Comparison of ENCODE assay signal across 37 cellular contexts in genomic region chr11:57543601-57544000, GRCh38. TPM values are rescaled to one million over a fixed set of nuclear protein-coding genes. Genes with fewer than 3 reads are reported as not detected.
A peak's percentile ranks its signal among the peaks of the same experiment; 100 is the strongest.
DNase-seq lines count a peak whose midpoint lies in the region; ATAC-seq, FAIRE-seq and TF ChIP-seq lines count a peak whose summit lies in the region.
"Had no signal": no experiment of that assay in that cellular context is flagged by ENCODE, and none has a peak within 500 bp of the region (broad histone marks: within the 10 kb centered on the region; RNA-seq: fewer than 3 reads in every experiment).

No MANE protein-coding gene starts in this region.

- no peak overlapping the region for H2BK15ac ChIP-seq in H9 (ENCODE audit: low read depth, low read length)

- H4K8ac ChIP-seq in H9 (replicated peaks; ENCODE audit: insufficient read length, low read depth, low read length): no peak overlapping the region

- CTCF ChIA-PET in A549 (lab: Yijun Ruan, JAX): interaction anchor here (1.3 to 1.4 kb wide), 3 partner anchors 16 to 86 kb away, joined by 3 to 7 read pairs (median 7); no protein-coding TSS in a partner anchor

- no peak overlapping the region for H3K14ac ChIP-seq in H9 (ENCODE audit: insufficient read depth, low read length)

- in situ Hi-C loops in GM13977 (cut with MboI; ENCODE audit: low pct_unique_long_range_greater_than_20kb, low sequenced_read_pairs, unreplicated experiment): no loop called here

- peaks cover 33% of the 10 kb centered on the region for H3K27me3 Mint-ChIP-seq in H9 (ENCODE audit: low read depth)
- H3K27me3 Mint-ChIP-seq: activated T-cell treated with anti-CD3 and anti-CD28 coated beads, Interleukin-2, amount 50 U/mL, for 24 hours; effector memory CD8-positive, alpha-beta T cell; stimulated activated naive B cell treated with anti-CD40 and anti-IgM and Interleukin-4, amounts not matched to agents 10 μg/mL and 1 μg/mL and 100 μg/mL, for 72 hours had no signal

- H2AK5ac ChIP-seq in H9 (ENCODE audit: insufficient read length, low read length): no peak overlapping the region

- H3K79me1 ChIP-seq in H9 (ENCODE audit: insufficient read depth, low read depth, low read length, poor library complexity, severe bottlenecking): no peaks in the 10 kb centered on the region

- DNase-seq in A549 (ENCODE audit: low read depth in 1 of 2, low spot score in 1 of 2) (no peak), H9 (peak; percentile 54), iPS-NIHi11 (ENCODE audit: low spot score) (peak; percentile 33), NCI-H748 treated with DMSO at 0.1 percent for 48 hours (lab: John Stamatoyannopoulos, UW) (no peak), GM13977 (ENCODE audit: low spot score) (no peak), globus pallidus (ENCODE audit: low spot score) (no peak)
- DNase-seq: ACHN; activated CD4-positive, alpha-beta T cell treated with anti-CD3 and anti-CD28 coated beads for 48 hours; activated gamma-delta T cell treated with Interleukin-2 at 50 U/mL for 16 hours; activated T-cell treated with anti-CD3 and anti-CD28 coated beads, Interleukin-2, amount 50 U/mL, for 24 hours; DND-41; effector memory CD8-positive, alpha-beta T cell; erythroblast; heart right ventricle; immature natural killer cell; KG1; MM.1S; NCI-H1417; NCI-H345; sigmoid colon; stimulated activated CD4-positive, alpha-beta T cell treated with anti-CD3 and anti-CD28 coated beads, Interleukin-15, amount 100 ng/mL, for 24 hours; stimulated activated naive B cell treated with anti-CD40 and anti-IgM and Interleukin-4, amounts not matched to agents 10 μg/mL and 1 μg/mL and 100 μg/mL, for 72 hours had no signal

- no peak overlapping the region for H2BK12ac ChIP-seq in H9 (ENCODE audit: insufficient read length, low read depth, low read length)

- H4K91ac ChIP-seq in H9 (ENCODE audit: insufficient read length, low read depth, low read length): no peak overlapping the region

- peaks cover 21 to 38% of the 10 kb centered on the region in 2 experiments for H3K4me1 Mint-ChIP-seq in H9

- no peak overlapping the region for H3T11ph ChIP-seq in H9 (ENCODE audit: low read length)

- H3K27ac Mint-ChIP-seq in H9: peak overlapping the region in 1 of 3 experiments; percentile 60; a peak in 2 of 7 replicates
- H3K27ac Mint-ChIP-seq: activated T-cell treated with anti-CD3 and anti-CD28 coated beads, Interleukin-2, amount 50 U/mL, for 24 hours; stimulated activated naive B cell treated with anti-CD40 and anti-IgM and Interleukin-4, amounts not matched to agents 10 μg/mL and 1 μg/mL and 100 μg/mL, for 72 hours had no signal

- H2BK120ac ChIP-seq in H9 (ENCODE audit: low read depth, low read length, poor library complexity, severe bottlenecking): no peak overlapping the region

- H3K18ac ChIP-seq in H9 (ENCODE audit: insufficient read length, low read depth, low read length): no peak overlapping the region

- peak; percentile 10 to 12; a peak in 1 of 6 replicates for ATAC-seq in A549
- ATAC-seq: effector memory CD8-positive, alpha-beta T cell; left lobe of liver; SK-N-SH treated with all-trans-retinoic acid at 6 μM for 48 hours; stimulated activated naive B cell treated with anti-CD40 and anti-IgM and Interleukin-4, amounts not matched to agents 10 μg/mL and 1 μg/mL and 100 μg/mL, for 72 hours had no signal

- 60% methylated on average over 6 of the region's 6 CpGs for WGBS in A549 (ENCODE audit: missing lambda C conversion rate)
- WGBS in H9 (ENCODE audit: extremely low coverage, insufficient read length, low lambda C conversion rate): no CpG with 5 or more reads among the region's 6 CpGs

- H3K4me2 ChIP-seq in A549 (0 out of 3 replicates have a peak overlapping the region, but pooled peaks have one; percentile 11), H9 (ENCODE audit: insufficient read depth, insufficient read length, low read length) (no peak overlapping the region)

- H3K23ac ChIP-seq in H9 (ENCODE audit: insufficient read length, low read depth, low read length): no peak overlapping the region

- H3K4ac ChIP-seq in H9 (ENCODE audit: low read depth, low read length): no peak overlapping the region

- TF ChIP-seq RAD21 in A549 (conservative IDR thresholded peaks at IDR 0.05 in 1 of 2, IDR thresholded peaks at IDR 0.05 in 1 of 2): no peak

- H3K9me3 Mint-ChIP-seq in H9: no peaks in the 10 kb centered on the region
- H3K9me3 Mint-ChIP-seq: activated T-cell treated with anti-CD3 and anti-CD28 coated beads, Interleukin-2, amount 50 U/mL, for 24 hours; effector memory CD8-positive, alpha-beta T cell; immature natural killer cell; stimulated activated naive B cell treated with anti-CD40 and anti-IgM and Interleukin-4, amounts not matched to agents 10 μg/mL and 1 μg/mL and 100 μg/mL, for 72 hours; T-helper 2 cell treated with Interferon-gamma antibody and Interleukin-4, amounts not matched to agents 5 μg/mL and 100 μg/mL, for 36 hours had no signal

- no peak overlapping the region for H3K4me3 ChIP-seq in A549
- H3K4me3 ChIP-seq: coronary artery, heart right ventricle, sigmoid colon, suprapubic skin had no signal

- peaks cover 0 to 3% (median 0%) of the 10 kb centered on the region in 3 experiments; a peak in 2 of 7 replicates for H3K36me3 Mint-ChIP-seq in H9 (ENCODE audit: insufficient read depth in 1 of 3, low read depth in 3 of 3)

- no peaks in the 10 kb centered on the region for H3K79me2 ChIP-seq in H9 (ENCODE audit: insufficient read depth, low read length)

- TF ChIP-seq CTCF in A549 (IDR thresholded peaks at IDR 0.05) (no peak), H9 (conservative IDR thresholded peaks at IDR 0.05) (no peak), GM13977 (IDR thresholded peaks at IDR 0.05; ENCODE audit: extremely low read depth, insufficient read depth, missing control alignments) (no peak)

- H4K20me1 ChIP-seq in H9 (ENCODE audit: control insufficient read depth, insufficient read depth, insufficient read length): no peaks in the 10 kb centered on the region

- no peak overlapping the region; a peak in 1 of 5 replicates for H3K4me3 Mint-ChIP-seq in H9
- H3K4me3 Mint-ChIP-seq: activated T-cell treated with anti-CD3 and anti-CD28 coated beads, Interleukin-2, amount 50 U/mL, for 24 hours; effector memory CD8-positive, alpha-beta T cell; immature natural killer cell; stimulated activated naive B cell treated with anti-CD40 and anti-IgM and Interleukin-4, amounts not matched to agents 10 μg/mL and 1 μg/mL and 100 μg/mL, for 72 hours; T-helper 2 cell treated with Interferon-gamma antibody and Interleukin-4, amounts not matched to agents 5 μg/mL and 100 μg/mL, for 36 hours had no signal

- TF ChIP-seq EP300 in A549 (IDR thresholded peaks at IDR 0.05): no peak

- FAIRE-seq in A549 (lab: Jason Lieb, UNC): no peak
- FAIRE-seq: astrocyte, GM18507, HTR-8/SVneo had no signal

- H3K9ac ChIP-seq in H9 (ENCODE audit: extremely low read depth, insufficient read length, low read length): no peak overlapping the region

- H3K56ac ChIP-seq in H9 (ENCODE audit: insufficient read length, low read depth, low read length): no peak overlapping the region

- no peaks in the 10 kb centered on the region for H3K23me2 ChIP-seq in H9 (ENCODE audit: insufficient read length, low read depth, low read length, poor library complexity, severe bottlenecking)

- POLR2A ChIA-PET in A549 (lab: Yijun Ruan, JAX): no interaction called here

- H2BK5ac ChIP-seq in H9 (ENCODE audit: insufficient read length, low read length): no peak overlapping the region

- H3K27ac ChIP-seq in A549 (no peak overlapping the region), H9 (ENCODE audit: insufficient read length, low read depth, low read length) (no peak overlapping the region)
- H3K27ac ChIP-seq: coronary artery, heart right ventricle, neutrophil, sigmoid colon, suprapubic skin had no signal

- no peaks in the 10 kb centered on the region for H3K27me3 ChIP-seq in H9 (ENCODE audit: insufficient read depth, low read length)
- H3K27me3 ChIP-seq: heart right ventricle, neutrophil, sigmoid colon, suprapubic skin had no signal

- TF ChIP-seq POLR2A in A549 (IDR thresholded peaks at IDR 0.05; ENCODE audit: low read length): no peak

- H3K9me3 ChIP-seq in A549: no peaks in the 10 kb centered on the region
- H3K9me3 ChIP-seq in H9 (ENCODE audit: control insufficient read depth, low read depth, low read length): no peaks in the 10 kb centered on the region
- H3K9me3 ChIP-seq: heart right ventricle, neutrophil, sigmoid colon, suprapubic skin had no signal

- no peak overlapping the region for H4K5ac ChIP-seq in H9 (ENCODE audit: insufficient read length, low read depth, low read length)

- no peak overlapping the region for H2AFZ ChIP-seq in H9 (ENCODE audit: low read length)

- H3K4me1 ChIP-seq in A549 (no peaks in the 10 kb centered on the region), H9 (ENCODE audit: insufficient read depth, low read length) (peaks cover 4% of the 10 kb centered on the region; the same call in 1 of the 2 replicates)
- H3K4me1 ChIP-seq: sigmoid colon, suprapubic skin had no signal

- H2BK20ac ChIP-seq in H9 (ENCODE audit: low read depth, low read length, poor library complexity, severe bottlenecking): no peak overlapping the region

RNA-seq across cellular contexts. Expression of gene SMTNL1, which starts 6.2 kb away (rescaled TPM):
- polyA plus RNA-seq in A549 (2011; rRNA removed): not detected in 2 replicates
- polyA plus RNA-seq in A549 (2012; cell fraction: cytosol; rRNA removed): not detected in 2 replicates
- not detected in 2 replicates for polyA plus RNA-seq in A549 (2012; cell fraction: nucleus; rRNA removed)
- not detected in 3 replicates for polyA plus RNA-seq in A549 (2017; fragmentation: RNase III; extraction: RNeasy Plus Mini Kit Qiagen cat#74134 plus additional on column Dnase treatment)
- not detected in 2 replicates for polyA minus RNA-seq in A549 (2011; rRNA and poly(A)+ RNA removed)
- total RNA-seq in H9 (2021): 0.18 TPM in 1 of 2 replicates, not detected in the other
- total RNA-seq: activated CD8-positive, alpha-beta memory T cell treated with anti-CD3 and anti-CD28 coated beads for 36 hours; astrocyte; cardiac septum; heart right ventricle; left lobe of liver; mesenteric fat pad; posterior vena cava; sigmoid colon; suprapubic skin; ureter had no signal
- polyA plus RNA-seq: BJ, heart right ventricle, sigmoid colon had no signal

RNA-seq across cellular contexts. Expression of gene TIMM10, which starts 13.0 kb away (rescaled TPM):
- polyA plus RNA-seq in A549 (2011; rRNA removed): 248 and 249 TPM in 2 replicates
- polyA plus RNA-seq in A549 (2012; cell fraction: cytosol; rRNA removed): 322 and 442 TPM in 2 replicates
- polyA plus RNA-seq in A549 (2012; cell fraction: nucleus; rRNA removed): 167 and 200 TPM in 2 replicates
- polyA plus RNA-seq in A549 (2017; fragmentation: RNase III; extraction: RNeasy Plus Mini Kit Qiagen cat#74134 plus additional on column Dnase treatment): 172 to 184 TPM (median 179 TPM) in 3 replicates
- 74.6 and 86.9 TPM in 2 replicates for polyA minus RNA-seq in A549 (2011; rRNA and poly(A)+ RNA removed)
- total RNA-seq in H9 (2021): 126 and 130 TPM in 2 replicates

RNA-seq across cellular contexts. Expression of gene UBE2L6, which starts 23.9 kb away (rescaled TPM):
- polyA plus RNA-seq in A549 (2011; rRNA removed) (14.8 and 17.9 TPM in 2 replicates), A549 (2017; fragmentation: RNase III; extraction: RNeasy Plus Mini Kit Qiagen cat#74134 plus additional on column Dnase treatment) (18.2 to 21.4 TPM (median 18.7 TPM) in 3 replicates)
- 19.3 and 21.6 TPM in 2 replicates for polyA plus RNA-seq in A549 (2012; cell fraction: cytosol; rRNA removed)
- polyA plus RNA-seq in A549 (2012; cell fraction: nucleus; rRNA removed): 10.2 and 10.9 TPM in 2 replicates
- polyA minus RNA-seq in A549 (2011; rRNA and poly(A)+ RNA removed): 26.2 and 34.6 TPM in 2 replicates
- 38.2 and 38.9 TPM in 2 replicates for total RNA-seq in H9 (2021)

RNA-seq across cellular contexts. Expression of gene SLC43A1, which starts 28.1 kb away (rescaled TPM):
- 4.6 and 5.3 TPM in 2 replicates for polyA plus RNA-seq in A549 (2011; rRNA removed)
- 3.5 and 4.4 TPM in 2 replicates for polyA plus RNA-seq in A549 (2012; cell fraction: cytosol; rRNA removed)
- 8.6 and 10.7 TPM in 2 replicates for polyA plus RNA-seq in A549 (2012; cell fraction: nucleus; rRNA removed)
- 1.0 to 1.3 TPM (median 1.1 TPM) in 3 replicates for polyA plus RNA-seq in A549 (2017; fragmentation: RNase III; extraction: RNeasy Plus Mini Kit Qiagen cat#74134 plus additional on column Dnase treatment)
- polyA minus RNA-seq in A549 (2011; rRNA and poly(A)+ RNA removed): 8.3 and 8.7 TPM in 2 replicates
- 16.3 and 17.0 TPM in 2 replicates for total RNA-seq in H9 (2021)

RNA-seq across cellular contexts. Expression of gene SERPING1, which starts 53.9 kb away (rescaled TPM):
- polyA plus RNA-seq in A549 (2011; rRNA removed): 0.59 and 0.91 TPM in 2 replicates
- polyA plus RNA-seq in A549 (2012; cell fraction: cytosol; rRNA removed): 0.15 and 0.19 TPM in 2 replicates
- polyA plus RNA-seq in A549 (2012; cell fraction: nucleus; rRNA removed): 0.07 TPM in 1 of 2 replicates, not detected in the other
- 0.10 to 0.63 TPM (median 0.53 TPM) in 3 replicates for polyA plus RNA-seq in A549 (2017; fragmentation: RNase III; extraction: RNeasy Plus Mini Kit Qiagen cat#74134 plus additional on column Dnase treatment)
- 0.79 and 1.1 TPM in 2 replicates for polyA minus RNA-seq in A549 (2011; rRNA and poly(A)+ RNA removed)
- total RNA-seq in H9 (2021): 35.2 and 37.9 TPM in 2 replicates
- total RNA-seq: activated CD8-positive, alpha-beta memory T cell treated with anti-CD3 and anti-CD28 coated beads for 36 hours had no signal

Comparison
In these comparisons a context has a peak if more than half of its experiments do, and no peak if none do; other contexts are left out.
1. DNase-seq: peak in H9 (single experiment) and iPS-NIHi11 (single experiment); none in A549 (0 of 2), NCI-H748 treated with DMSO at 0.1 percent for 48 hours (single experiment), GM13977 (single experiment) and globus pallidus (single experiment).